Comparison of ENCODE assay signal across 10 cellular contexts in genomic region chr12:106753526-106753925, GRCh38. TPM values are rescaled to one million over a fixed set of nuclear protein-coding genes. Genes with fewer than 3 reads are reported as not detected.
A peak's percentile ranks its signal among the peaks of the same experiment; 100 is the strongest.
DNase-seq lines count a peak whose midpoint lies in the region; ATAC-seq and TF ChIP-seq lines count a peak whose summit lies in the region.
"Had no signal": no experiment of that assay in that cellular context is flagged by ENCODE, and none has a peak within 500 bp of the region (broad histone marks: within the 10 kb centered on the region; RNA-seq: fewer than 3 reads in every experiment).

No MANE protein-coding gene starts in this region.

- H3K4me3 Mint-ChIP-seq in CD4-positive, alpha-beta T cell: peak overlapping the region; percentile 1
- peak overlapping the region; percentile 23 for H3K4me3 Mint-ChIP-seq in activated T-cell treated with anti-CD3 and anti-CD28 coated beads, Interleukin-2, amount 50 U/mL, for 24 hours

- H3K9me1 ChIP-seq in IMR-90 (ENCODE audit: insufficient read depth, low read length): no peaks in the 10 kb centered on the region

- no peak overlapping the region for H2AK5ac ChIP-seq in IMR-90 (ENCODE audit: low read depth, low read length)

- no peak overlapping the region for H2BK20ac ChIP-seq in IMR-90 (ENCODE audit: low read depth, low read length)

- no peak overlapping the region for H4K8ac ChIP-seq in IMR-90 (ENCODE audit: low read depth in 2 of 2, low read length in 2 of 2)

- H4K5ac ChIP-seq in IMR-90 (ENCODE audit: low read depth, low read length): no peak overlapping the region

- TF ChIP-seq POLR2A in IMR-90 (IDR thresholded peaks at IDR 0.05; ENCODE audit: low read depth, low read length): no peak

- H3K36me3 ChIP-seq in IMR-90 (ENCODE audit: control insufficient read depth, insufficient read depth, low read length) (no peaks in the 10 kb centered on the region), BE2C (no peaks in the 10 kb centered on the region)

- no TSS peak for BruUV-seq in IMR-90 (replicated peaks; lab: Mats Ljungman, UMichigan)

- H3K56ac ChIP-seq in IMR-90 (ENCODE audit: extremely low read depth, insufficient read depth, low read length): no peak overlapping the region

- no peak for TF ChIP-seq RAD21 in IMR-90 (IDR thresholded peaks at IDR 0.05; ENCODE audit: low read length)

- dilution Hi-C loops in IMR-90 (cut with HindIII; ENCODE audit: low sequenced_read_pairs, unreplicated experiment): no loop called here

- H3K4ac ChIP-seq in IMR-90 (ENCODE audit: low read depth, low read length): no peak overlapping the region

- H2BK5ac ChIP-seq in IMR-90 (ENCODE audit: low read depth, low read length, poor library complexity, severe bottlenecking): no peak overlapping the region

- H3K27ac ChIP-seq in CD4-positive, alpha-beta T cell (ENCODE audit: low read depth, low read length): no peak overlapping the region
- H3K27ac ChIP-seq in IMR-90 (ENCODE audit: insufficient read depth, low read length) (no peak overlapping the region), coronary artery (no peak overlapping the region)
- H3K27ac ChIP-seq: C4-2B, VCaP had no signal

- peak overlapping the region; percentile 47 for H3K27ac Mint-ChIP-seq in CD4-positive, alpha-beta T cell
- peak overlapping the region; percentile 69 for H3K27ac Mint-ChIP-seq in activated T-cell treated with anti-CD3 and anti-CD28 coated beads, Interleukin-2, amount 50 U/mL, for 24 hours

- H3K9me3 Mint-ChIP-seq in CD4-positive, alpha-beta T cell: no peaks in the 10 kb centered on the region
- no peaks in the 10 kb centered on the region for H3K9me3 Mint-ChIP-seq in activated T-cell treated with anti-CD3 and anti-CD28 coated beads, Interleukin-2, amount 50 U/mL, for 24 hours

- CTCF ChIA-PET in CD4-positive, alpha-beta T cell (lab: Charles Lee): no interaction called here
- CTCF ChIA-PET in IMR-90 (lab: Yijun Ruan, JAX): interaction anchor here (0.6 kb wide), 1 partner anchor 351 kb away, joined by 3 read pairs; no protein-coding TSS in a partner anchor

- H3K4me1 ChIP-seq in IMR-90 (ENCODE audit: control insufficient read depth, insufficient read depth, low read length) (no peaks in the 10 kb centered on the region), BE2C (no peaks in the 10 kb centered on the region)

- no peak for TF ChIP-seq CTCF in CD4-positive, alpha-beta T cell (IDR thresholded peaks at IDR 0.05)
- TF ChIP-seq CTCF in IMR-90 (conservative IDR thresholded peaks at IDR 0.05; ENCODE audit: low read depth, low read length) (no peak), coronary artery (IDR thresholded peaks at IDR 0.05) (no peak), BE2C (IDR thresholded peaks at IDR 0.05; ENCODE audit: low read depth, low read length) (no peak)

- no peaks in the 10 kb centered on the region for H4K20me1 ChIP-seq in IMR-90 (ENCODE audit: insufficient read depth, low read length)

- H3K23ac ChIP-seq in IMR-90 (ENCODE audit: low read depth, low read length): no peak overlapping the region

- H2BK15ac ChIP-seq in IMR-90 (ENCODE audit: low read depth, low read length): no peak overlapping the region

- H3K36me3 Mint-ChIP-seq in CD4-positive, alpha-beta T cell (ENCODE audit: low read depth): no peaks in the 10 kb centered on the region
- no peaks in the 10 kb centered on the region for H3K36me3 Mint-ChIP-seq in activated T-cell treated with anti-CD3 and anti-CD28 coated beads, Interleukin-2, amount 50 U/mL, for 24 hours (ENCODE audit: low read depth)

- ATAC-seq in CD4-positive, alpha-beta T cell (ENCODE audit: poor library complexity): peak; percentile 94
- ATAC-seq in GM21423 (IDR thresholded peaks at IDR 0.05; ENCODE audit: unreplicated experiment) (peak; percentile 98), IMR-90 (ENCODE audit: low read depth) (no peak)

- H3K18ac ChIP-seq in IMR-90 (ENCODE audit: low read depth, low read length): no peak overlapping the region

- no peak overlapping the region for H4K91ac ChIP-seq in IMR-90 (ENCODE audit: insufficient read depth, low read depth, low read length)

- no peak overlapping the region for H2BK120ac ChIP-seq in IMR-90 (ENCODE audit: low read depth, low read length)

- H3K27me3 Mint-ChIP-seq in CD4-positive, alpha-beta T cell: no peaks in the 10 kb centered on the region
- H3K27me3 Mint-ChIP-seq in activated T-cell treated with anti-CD3 and anti-CD28 coated beads, Interleukin-2, amount 50 U/mL, for 24 hours: no peaks in the 10 kb centered on the region

- intact Hi-C loops in CD4-positive, alpha-beta T cell (cut with DNase I, micrococcal nuclease): loop anchor here in 1 of 2 experiments (2.0 kb wide), 1 partner anchor 19 kb away; no protein-coding TSS in a partner anchor
- intact Hi-C loops in IMR-90 (cut with micrococcal nuclease): no loop called here

- no peaks in the 10 kb centered on the region for H3K27me3 ChIP-seq in CD4-positive, alpha-beta T cell (ENCODE audit: control insufficient read depth, insufficient read depth, low read length)
- H3K27me3 ChIP-seq in IMR-90 (ENCODE audit: control insufficient read depth, insufficient read depth, low read length) (peaks cover 2% of the 10 kb centered on the region; the same call in 1 of the 2 replicates), BE2C (no peaks in the 10 kb centered on the region)

- DNase-seq in CD4-positive, alpha-beta T cell: peak in 9 of 10 experiments; percentile 9 to 65 (median 48)
- no peak for DNase-seq in IMR-90
- peak; percentile 74 for DNase-seq in activated T-cell treated with anti-CD3 and anti-CD28 coated beads, Interleukin-2, amount 50 U/mL, for 24 hours
- peak; percentile 45 for DNase-seq in stimulated activated CD8-positive, alpha-beta memory T cell treated with anti-CD3 and anti-CD28 coated beads, Interleukin-4, amount 100 ng/mL, for 24 hours (ENCODE audit: low read depth)
- no peak for DNase-seq in foreskin melanocyte
- DNase-seq in coronary artery (ENCODE audit: low spot score): no peak
- no peak for DNase-seq in BE2C

- H3K4me1 Mint-ChIP-seq in CD4-positive, alpha-beta T cell (ENCODE audit: low read depth): peaks cover 35% of the 10 kb centered on the region
- peaks cover 32% of the 10 kb centered on the region for H3K4me1 Mint-ChIP-seq in activated T-cell treated with anti-CD3 and anti-CD28 coated beads, Interleukin-2, amount 50 U/mL, for 24 hours (ENCODE audit: low read depth)

- no peak overlapping the region for H3K4me3 ChIP-seq in IMR-90 (ENCODE audit: insufficient read depth, low read depth, low read length)
- no peak overlapping the region for H3K4me3 ChIP-seq in coronary artery
- no peak overlapping the region for H3K4me3 ChIP-seq in BE2C (ENCODE audit: low read depth, low read length)

- POLR2A ChIA-PET in CD4-positive, alpha-beta T cell (lab: Charles Lee): interaction anchor here (0.9 to 1.3 kb wide), 4 partner anchors 13 to 22 kb away, joined by 3 to 4 read pairs (median 4); no protein-coding TSS in a partner anchor
- POLR2A ChIA-PET in IMR-90 (lab: Charles Lee; ENCODE audit: unreplicated experiment): no interaction called here

- no peak overlapping the region for H2AFZ ChIP-seq in IMR-90 (replicated peaks; ENCODE audit: low read length, poor library complexity)

- H2AK9ac ChIP-seq in IMR-90 (replicated peaks; ENCODE audit: low read depth, low read length, poor library complexity): peak overlapping the region; percentile 42

- no CpG with 5 or more reads among the region's 7 CpGs for WGBS in IMR-90 (ENCODE audit: extremely low coverage in 2 of 2, insufficient read length in 1 of 2), 2 experiments

- no peak overlapping the region for H3K4me2 ChIP-seq in IMR-90 (ENCODE audit: low read depth, low read length)

- no peaks in the 10 kb centered on the region for H3K9me3 ChIP-seq in CD4-positive, alpha-beta T cell (ENCODE audit: control insufficient read depth, low read length)
- H3K9me3 ChIP-seq in IMR-90 (ENCODE audit: control insufficient read depth, insufficient read depth, low read length) (no peaks in the 10 kb centered on the region), BE2C (no peaks in the 10 kb centered on the region)

- H3K14ac ChIP-seq in IMR-90 (replicated peaks; ENCODE audit: low read depth, low read length): no peak overlapping the region

- H3K9ac ChIP-seq in IMR-90 (ENCODE audit: low read depth, low read length): no peak overlapping the region

- in situ Hi-C loops in IMR-90 (cut with MboI; ENCODE audit: low sequenced_read_pairs): no loop called here

- H3K79me1 ChIP-seq in IMR-90 (ENCODE audit: low read depth in 1 of 2, low read length in 2 of 2): no peaks in the 10 kb centered on the region

TF ChIP-seq in IMR-90, 13 proteins besides CTCF, POLR2A, EP300 and RAD21:
- TF ChIP-seq USF2 (IDR thresholded peaks at IDR 0.05; ENCODE audit: low read depth, low read length): no peak
- no peak for TF ChIP-seq CEBPB (IDR thresholded peaks at IDR 0.05; ENCODE audit: low read depth, low read length)
- no peak for TF ChIP-seq MAFK (IDR thresholded peaks at IDR 0.05; ENCODE audit: low read depth, low read length)

RNA-seq across cellular contexts. Expression of gene RIC8B, which starts 21.0 kb away (rescaled TPM):
- total RNA-seq in CD4-positive, alpha-beta T cell: 1 to 10 TPM; 5.5 to 9.0 TPM
- total RNA-seq in IMR-90 (2012; rRNA removed): 16.7 and 19.5 TPM in 2 replicates
- polyA plus RNA-seq in IMR-90 (2012; rRNA removed): 4.7 and 5.5 TPM in 2 replicates
- polyA plus RNA-seq in IMR-90 (2012; cell fraction: cytosol; rRNA removed): 1.0 and 1.5 TPM in 2 replicates
- polyA plus RNA-seq in IMR-90 (2012; cell fraction: nucleus; rRNA removed; ENCODE audit: low replicate concordance): 3.7 and 25.8 TPM in 2 replicates
- polyA plus RNA-seq in BE2C (2012; ENCODE audit: insufficient read depth, insufficient read length, low read depth): 10.3 TPM

Comparison
In these comparisons a context has a peak if more than half of its experiments do, and no peak if none do; other contexts are left out.
1. DNase-seq: peak in CD4-positive, alpha-beta T cell (9 of 10), activated T-cell treated with anti-CD3 and anti-CD28 coated beads, Interleukin-2, amount 50 U/mL, for 24 hours (single experiment) and stimulated activated CD8-positive, alpha-beta memory T cell treated with anti-CD3 and anti-CD28 coated beads, Interleukin-4, amount 100 ng/mL, for 24 hours (single experiment); none in IMR-90 (single experiment), foreskin melanocyte (single experiment), coronary artery (single experiment) and BE2C (single experiment).